Comparison of ENCODE assay signal across 19 cellular contexts in the genomic region with DNA sequence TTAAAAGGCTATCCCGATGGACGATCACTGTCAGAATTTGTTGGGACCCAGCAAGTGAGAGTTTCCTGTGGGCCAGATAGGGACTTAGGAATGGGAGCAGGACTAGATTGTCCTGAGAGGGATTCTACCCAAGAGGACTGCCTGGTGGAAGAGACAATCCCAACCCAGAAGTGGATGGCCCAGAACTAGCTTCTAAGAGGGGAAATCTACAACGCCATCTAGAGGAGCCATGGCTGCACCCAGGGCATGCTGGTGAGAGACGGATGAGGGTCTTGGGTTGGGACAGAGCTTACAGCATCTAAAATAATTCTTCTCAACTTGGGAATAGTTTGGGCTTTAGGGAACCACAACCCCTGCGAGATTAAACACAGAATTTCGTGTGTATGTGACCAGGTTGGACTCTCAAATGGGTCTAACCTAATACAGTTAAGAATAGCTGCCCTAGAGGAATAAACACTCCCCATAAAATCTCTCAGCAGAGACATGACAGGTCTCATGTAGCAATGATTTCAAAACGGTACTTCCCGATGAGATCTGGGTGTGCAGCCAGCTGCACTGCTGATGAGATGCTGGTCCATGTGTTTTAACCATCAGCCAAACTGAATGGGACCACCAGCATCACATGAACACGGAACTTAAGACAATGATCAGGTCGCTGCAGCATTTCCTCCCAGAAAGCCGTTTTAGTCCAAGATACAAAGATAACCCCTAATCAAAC. TPM values are rescaled to one million over a fixed set of nuclear protein-coding genes. Genes with fewer than 3 reads are reported as not detected.
DNase-seq lines count a peak whose midpoint lies in the region; ATAC-seq and TF ChIP-seq lines count a peak whose summit lies in the region.
"Had no signal": no experiment of that assay in that cellular context is flagged by ENCODE, and none has a peak within 500 bp of the region (broad histone marks: within the 10 kb centered on the region; RNA-seq: fewer than 3 reads in every experiment).

No MANE protein-coding gene starts in this region.

- H3K9me3 ChIP-seq in osteoblast (ENCODE audit: low read depth, low read length) = no peaks in the 10 kb centered on the region
- H3K9me3 ChIP-seq: psoas muscle had no signal

- peaks cover 30% of the 10 kb centered on the region for H3K4me1 ChIP-seq in osteoblast (ENCODE audit: insufficient read depth, low read length)
- H3K4me1 ChIP-seq: psoas muscle had no signal

- H3K27me3 ChIP-seq in osteoblast (ENCODE audit: insufficient read depth, low read length) = no peaks in the 10 kb centered on the region

- peaks cover 98% of the 10 kb centered on the region for H3K79me2 ChIP-seq in osteoblast (ENCODE audit: insufficient read depth, low read length)

- H4K20me1 ChIP-seq in osteoblast (ENCODE audit: insufficient read depth, low read length) = peaks cover 22% of the 10 kb centered on the region

- H3K27ac ChIP-seq in osteoblast (ENCODE audit: low read depth, low read length) = peak overlapping the region; percentile 75
- H3K27ac ChIP-seq: psoas muscle had no signal

- peak overlapping the region; percentile 30 for H2AFZ ChIP-seq in osteoblast (ENCODE audit: low read length)

- TF ChIP-seq CTCF in HFF-Myc (IDR thresholded peaks at IDR 0.05; ENCODE audit: low read depth, low read length, missing control alignments) = peak; percentile 25
- TF ChIP-seq CTCF in cardiac fibroblast (IDR thresholded peaks at IDR 0.05; ENCODE audit: low read depth, low read length) = peak; percentile 4
- peak; percentile 9 for TF ChIP-seq CTCF in osteoblast (IDR thresholded peaks at IDR 0.05; ENCODE audit: extremely low read depth, low read depth, low read length)

- no peak for ATAC-seq in GM18498 (IDR thresholded peaks at IDR 0.05; ENCODE audit: unreplicated experiment)

- peaks cover 6% of the 10 kb centered on the region for H3K36me3 ChIP-seq in osteoblast (ENCODE audit: insufficient read depth, low read length)

- no peak overlapping the region for H3K4me3 ChIP-seq in HFF-Myc (replicated peaks; ENCODE audit: low read depth, low read length)
- H3K4me3 ChIP-seq in cardiac fibroblast (replicated peaks in 1 of 2; ENCODE audit: low read depth in 2 of 2, low read length in 2 of 2) = no peak overlapping the region
- peak overlapping the region; percentile 18 for H3K4me3 ChIP-seq in osteoblast (ENCODE audit: insufficient read depth, low read length)
- H3K4me3 ChIP-seq: psoas muscle had no signal

- DNase-seq in GM03348 (ENCODE audit: low spot score) (peak; percentile 15), HFF-Myc (ENCODE audit: extremely low read depth, low read depth) (no peak), cardiac fibroblast (ENCODE audit: low read depth in 2 of 2) (no peak), osteoblast (ENCODE audit: insufficient read length, low spot score, missing footprints) (no peak), dedifferentiated amniotic fluid mesenchymal stem cell (ENCODE audit: extremely low spot score) (no peak), LoVo (ENCODE audit: low spot score) (no peak)
- no peak for DNase-seq in central memory CD4-positive, alpha-beta T cell
- DNase-seq: activated CD4-positive, alpha-beta T cell treated with anti-CD3 and anti-CD28 coated beads, Interleukin-2, amount 10 ng/mL, durations not matched to agents 7 days and 5 days; activated T-cell treated with anti-CD3 and anti-CD28 coated beads, Interleukin-2, amount 50 U/mL, for 24 hours; KBM-7; naive B cell; NCI-H1436 treated with DMSO at 0.1 percent for 48 hours; NCI-H526 treated with DMSO at 0.1 percent for 48 hours; psoas muscle; stimulated activated CD4-positive, alpha-beta T cell treated with anti-CD3 and anti-CD28 coated beads, Interleukin-1b, Interleukin-23, amount 100 ng/mL, for 48 hours; stimulated activated CD8-positive, alpha-beta memory T cell treated with anti-CD3 and anti-CD28 coated beads, Interleukin-4, amount 100 ng/mL, for 48 hours had no signal

- H3K4me2 ChIP-seq in osteoblast (ENCODE audit: insufficient read depth, low read length) = peak overlapping the region; percentile 72

RNA-seq across cellular contexts. Expression of gene CCBE1, which starts 50.8 kb away (rescaled TPM):
- 51.4 and 53.0 TPM in 2 replicates for total RNA-seq in osteoblast
- total RNA-seq: activated CD4-positive, alpha-beta T cell treated with anti-CD3 and anti-CD28 coated beads, Interleukin-2, amount 10 ng/mL, durations not matched to agents 7 days and 5 days; endothelial cell of umbilical vein; T-helper 2 cell treated with Interferon-gamma antibody and Interleukin-4, amounts not matched to agents 100 ng/mL and 5 ng/mL, for 36 hours had no signal
